Comparison of ENCODE assay signal across 9 cellular contexts in genomic region chr6:33132121-33132524, GRCh38.
"Had no signal": no experiment of that assay in that cellular context is flagged by ENCODE, and none has a peak within 500 bp of the region (broad histone marks: within the 10 kb centered on the region; RNA-seq: fewer than 3 reads in every experiment).

No MANE protein-coding gene starts in this region.

- DNase-seq: activated CD4-positive, alpha-beta T cell treated with anti-CD3 and anti-CD28 coated beads, Interleukin-2, amount 50 U/mL, for 1 hour; activated CD4-positive, CD25-positive, alpha-beta regulatory T cell; activated naive CD4-positive, alpha-beta T cell treated with anti-CD3 and anti-CD28 coated beads for 36 hours; activated T-cell treated with anti-CD3 and anti-CD28 coated beads for 4 hours; colonic mucosa; effector CD4-positive, alpha-beta T cell; hypothalamus; tibial artery had no signal

- H3K36me3 ChIP-seq: colonic mucosa, tibial artery had no signal

- H3K4me1 ChIP-seq: colonic mucosa, tibial artery had no signal

- ATAC-seq: activated T-helper 17 cell treated with anti-CD3 and anti-CD28 coated beads, Interleukin-2, amount 50 U/mL, for 72 hours had no signal

- H3K27me3 ChIP-seq: colonic mucosa had no signal

- H3K9me3 ChIP-seq: colonic mucosa, tibial artery had no signal

- H3K4me3 ChIP-seq: colonic mucosa, tibial artery had no signal

- H3K27ac ChIP-seq: colonic mucosa, tibial artery had no signal
